Comparison of ENCODE assay signal across 8 cellular contexts in genomic region chr6:3068329-3069223, GRCh38. TPM values are rescaled to one million over a fixed set of nuclear protein-coding genes. Genes with fewer than 3 reads are reported as not detected.
A peak's percentile ranks its signal among the peaks of the same experiment; 100 is the strongest.
DNase-seq lines count a peak whose midpoint lies in the region; ATAC-seq and TF ChIP-seq lines count a peak whose summit lies in the region.

TSS of gene RIPK1 (plus strand) at chr6:3068494. CDS start at chr6:3076824, 8,330 bp downstream.

- DNase-seq in Ammon's horn (ENCODE audit: low spot score) (peak; percentile 89), NCI-H510A (lab: John Stamatoyannopoulos, UW) (peak; percentile 52), choroid plexus epithelial cell (ENCODE audit: low read depth) (peak; percentile 88)
- peak; percentile 97 for DNase-seq in activated CD4-positive, alpha-beta T cell treated with anti-CD3 and anti-CD28 coated beads for 36 hours
- peak; percentile 94 for DNase-seq in stimulated activated CD4-positive, alpha-beta T cell treated with anti-CD3 and anti-CD28 coated beads, Interleukin-1b, Interleukin-23, amount 100 ng/mL, for 48 hours

- H3K27ac Mint-ChIP-seq in activated CD4-positive, alpha-beta T cell treated with anti-CD3 and anti-CD28 coated beads for 36 hours, result peak within 1 kb of the TSS; percentile 98

- CTCF ChIA-PET in activated CD4-positive, alpha-beta T cell treated with anti-CD3 and anti-CD28 coated beads for 36 hours (lab: Charles Lee), result interaction anchor here (0.7 to 2.6 kb wide), 8 partner anchors 10 to 300 kb away, joined by 3 to 11 read pairs (median 6); partner anchors contain the start of gene NQO2

- H3K27me3 Mint-ChIP-seq in activated CD4-positive, alpha-beta T cell treated with anti-CD3 and anti-CD28 coated beads for 36 hours, result no peaks in the 10 kb centered on the region

- peaks cover 19% of the 10 kb centered on the region for H3K36me3 Mint-ChIP-seq in activated CD4-positive, alpha-beta T cell treated with anti-CD3 and anti-CD28 coated beads for 36 hours (ENCODE audit: low read depth)

- peak within 1 kb of the TSS; percentile 99 for H3K27ac ChIP-seq in layer of hippocampus (ENCODE audit: low read depth, low read length)

- TF ChIP-seq CTCF in choroid plexus epithelial cell (conservative IDR thresholded peaks at IDR 0.05; ENCODE audit: low read depth, low read length), result peak; percentile 40

- no peaks in the 10 kb centered on the region for H3K9me3 Mint-ChIP-seq in activated CD4-positive, alpha-beta T cell treated with anti-CD3 and anti-CD28 coated beads for 36 hours (ENCODE audit: low read depth)

- POLR2A ChIA-PET in activated CD4-positive, alpha-beta T cell treated with anti-CD3 and anti-CD28 coated beads for 36 hours (lab: Charles Lee), result interaction anchor here (0.5 to 1.3 kb wide), 4 partner anchors 69 to 303 kb away, joined by 3 to 10 read pairs (median 4); partner anchors contain the start of genes NQO2 and WRNIP1

- H3K4me3 ChIP-seq in choroid plexus epithelial cell (ENCODE audit: low read depth, low read length), result peak within 1 kb of the TSS; percentile 81

- H3K4me3 Mint-ChIP-seq in activated CD4-positive, alpha-beta T cell treated with anti-CD3 and anti-CD28 coated beads for 36 hours, result peak within 1 kb of the TSS; percentile 96

- H3K4me1 Mint-ChIP-seq in activated CD4-positive, alpha-beta T cell treated with anti-CD3 and anti-CD28 coated beads for 36 hours, result peaks cover 61% of the 10 kb centered on the region

- ATAC-seq in GM19023 (IDR thresholded peaks at IDR 0.05; ENCODE audit: unreplicated experiment) (peak; percentile 80), HG03196 (IDR thresholded peaks at IDR 0.05; ENCODE audit: unreplicated experiment) (peak; percentile 76)
- peak; percentile 84 for ATAC-seq in activated CD4-positive, alpha-beta T cell treated with anti-CD3 and anti-CD28 coated beads for 36 hours

- intact Hi-C loops in activated CD4-positive, alpha-beta T cell treated with anti-CD3 and anti-CD28 coated beads for 36 hours (cut with DNase I, micrococcal nuclease), result loop anchor here (1.0 to 5.0 kb wide), 17 partner anchors 15 to 1709 kb away; partner anchors contain the start of genes BPHL (in 2 of the 2), SERPINB1 (in 2 of the 2), WRNIP1 (in 2 of the 2) and CDYL (in 1 of the 2)

- no peaks in the 10 kb centered on the region for H3K27me3 ChIP-seq in layer of hippocampus (ENCODE audit: control insufficient read depth, insufficient read depth, low read length)

RNA-seq across cellular contexts. Expression of gene RIPK1, which starts in this region (rescaled TPM):
- total RNA-seq in activated CD4-positive, alpha-beta T cell treated with anti-CD3 and anti-CD28 coated beads for 36 hours, result 10 to 100 TPM; 17.4 to 19.3 TPM

Comparison
In these comparisons a context has a peak if more than half of its experiments do, and no peak if none do; other contexts are left out.
1. Peak in every context shown above with its lines: DNase-seq, ATAC-seq, H3K4me3 ChIP-seq and H3K27ac ChIP-seq.